29 cellular contexts compared by ENCODE assay signal in the genomic region with DNA sequence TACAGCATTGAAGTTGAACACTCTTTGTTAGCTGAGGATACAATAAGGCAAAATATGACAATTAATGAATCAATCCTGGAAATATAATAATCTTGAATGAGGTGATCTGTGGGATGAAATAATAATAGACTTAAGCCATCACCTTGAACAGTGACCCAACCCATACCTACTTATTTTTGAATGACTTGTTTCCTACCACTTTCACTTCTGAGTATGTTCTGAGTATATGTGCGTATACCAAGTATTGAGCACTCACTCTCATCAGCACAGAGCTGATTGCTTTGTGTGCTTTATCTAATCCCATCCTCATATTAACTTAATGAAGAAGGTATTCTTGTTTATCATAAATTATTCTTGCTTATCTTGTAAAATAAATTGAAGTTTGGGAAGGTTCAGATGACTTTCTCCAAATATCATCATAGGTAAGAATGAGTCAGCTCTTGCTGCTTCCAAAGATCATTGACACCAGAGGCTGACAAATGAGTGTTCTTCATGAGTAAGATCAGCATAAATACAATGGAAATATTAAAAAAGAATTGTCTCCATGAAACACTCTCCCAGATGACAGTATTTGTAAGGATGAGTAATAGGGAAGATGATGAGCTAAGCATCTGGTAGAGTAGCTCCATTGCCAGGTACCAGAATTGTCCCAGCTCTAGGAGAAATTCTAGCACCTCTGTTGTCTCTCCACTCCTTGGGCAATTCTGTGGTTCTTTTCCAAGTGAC.
DNase-seq lines count a peak whose midpoint lies in the region; ATAC-seq, FAIRE-seq and TF ChIP-seq lines count a peak whose summit lies in the region.
"Had no signal": no experiment of that assay in that cellular context is flagged by ENCODE, and none has a peak within 500 bp of the region (broad histone marks: within the 10 kb centered on the region; RNA-seq: fewer than 3 reads in every experiment).

No MANE protein-coding gene starts in this region.

- TF ChIP-seq CTCF in bronchial epithelial cell (IDR thresholded peaks at IDR 0.05; ENCODE audit: insufficient read depth, low read length, severe bottlenecking), result no peak

- FAIRE-seq in bronchial epithelial cell (lab: Jason Lieb, UNC), result no peak
- FAIRE-seq: A549, GM18507 had no signal

- no peak overlapping the region for H3K4me3 ChIP-seq in bronchial epithelial cell (ENCODE audit: low read depth, low read length)
- H3K4me3 ChIP-seq: A549, GM23248, heart left ventricle, MG63, prostate gland, uterus had no signal

- ATAC-seq in GM18498 (IDR thresholded peaks at IDR 0.05; ENCODE audit: unreplicated experiment) (peak; percentile 53), GM19395 (IDR thresholded peaks at IDR 0.05; ENCODE audit: unreplicated experiment) (peak; percentile 65), HG03159 (IDR thresholded peaks at IDR 0.05; ENCODE audit: unreplicated experiment) (peak; percentile 56), GM21529 (IDR thresholded peaks at IDR 0.05; ENCODE audit: unreplicated experiment) (no peak), HG03175 (IDR thresholded peaks at IDR 0.05; ENCODE audit: unreplicated experiment) (no peak), HG03135 (IDR thresholded peaks at IDR 0.05; ENCODE audit: unreplicated experiment) (no peak)
- ATAC-seq: A549; CD8-positive, alpha-beta T cell; effector memory CD8-positive, alpha-beta T cell; naive thymus-derived CD8-positive, alpha-beta T cell; T-cell had no signal

- H3K36me3 ChIP-seq in bronchial epithelial cell (ENCODE audit: control insufficient read depth, insufficient read depth, low read length), result no peaks in the 10 kb centered on the region
- H3K36me3 ChIP-seq: heart left ventricle, MG63, prostate gland, uterus had no signal

- no peaks in the 10 kb centered on the region for H3K27me3 ChIP-seq in bronchial epithelial cell (ENCODE audit: control insufficient read depth, insufficient read depth, low read length)
- H3K27me3 ChIP-seq: uterus had no signal

- peak; percentile 26 for DNase-seq in bronchial epithelial cell (ENCODE audit: low read depth)
- no peak for DNase-seq in 8988T
- DNase-seq: activated B cell treated with CpG ODN at 0.5 μM for 24 hours; activated naive CD4-positive, alpha-beta T cell treated with anti-CD3 and anti-CD28 coated beads for 36 hours; amygdala; CD8-positive, alpha-beta T cell; cortex of kidney; DMS 273 treated with DMSO at 0.1 percent for 48 hours; effector memory CD8-positive, alpha-beta T cell; GM23248; heart left ventricle; KBM-7; midbrain; naive thymus-derived CD8-positive, alpha-beta T cell; NCI-H1417 treated with DMSO at 0.1 percent for 48 hours; NCI-H2081; NCI-H774; T-cell; uterus had no signal

Comparison
In these comparisons a context has a peak if more than half of its experiments do, and no peak if none do; other contexts are left out.
1. ATAC-seq: peak in GM18498 (single experiment), GM19395 (single experiment) and HG03159 (single experiment); none in GM21529 (single experiment), HG03175 (single experiment) and HG03135 (single experiment).